In the genomic region with DNA sequence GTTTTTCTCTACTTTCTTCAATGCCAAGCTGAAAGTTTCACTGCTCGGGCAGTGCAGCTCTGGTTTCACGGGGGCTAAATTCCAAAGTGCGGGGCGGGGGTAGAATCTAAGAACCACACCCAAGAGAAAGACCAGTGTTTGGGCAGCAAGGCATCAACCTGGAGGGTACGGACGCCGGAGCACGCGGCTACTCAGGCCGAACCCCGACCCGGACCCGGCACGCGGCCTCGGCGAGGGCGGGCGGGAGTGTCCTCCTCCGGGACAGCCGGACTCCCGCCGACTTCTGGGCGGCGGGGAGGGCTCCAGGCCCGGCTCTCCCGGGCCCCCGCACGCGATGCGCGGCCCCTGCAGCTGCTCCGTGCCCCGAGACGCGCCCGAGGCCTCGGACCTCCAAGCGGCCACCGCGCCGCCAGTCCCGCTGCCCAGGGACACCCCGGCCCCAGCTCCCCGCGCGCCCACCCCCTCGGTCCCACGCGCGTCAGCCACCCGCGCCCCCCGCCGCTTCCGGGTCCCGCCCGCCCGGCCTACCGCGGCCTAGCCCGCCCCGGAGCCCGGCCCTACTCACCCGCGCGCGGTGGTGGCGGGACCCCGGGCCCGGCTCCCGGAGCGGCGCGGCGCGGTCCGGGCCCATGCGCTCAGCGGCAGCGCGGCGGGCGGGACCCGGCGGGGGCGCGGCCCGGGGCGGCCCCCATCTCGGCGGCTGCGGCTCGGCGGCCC, we compare ENCODE assay signal across 8 cellular contexts. TPM values are rescaled to one million over a fixed set of nuclear protein-coding genes. Genes with fewer than 3 reads are reported as not detected.
DNase-seq lines count a peak whose midpoint lies in the region; ATAC-seq and TF ChIP-seq lines count a peak whose summit lies in the region.

No MANE protein-coding gene starts in this region.

- peak overlapping the region; percentile 86 to 98 (median 96) for H3K4me2 ChIP-seq in BLaER1 treated with 17β-estradiol and CSF1 and Interleukin-3, amounts not matched to agents 10 nM and 100 nM

- peak overlapping the region; percentile 85 to 96 (median 92) for H3K9ac ChIP-seq in BLaER1 treated with 17β-estradiol and CSF1 and Interleukin-3, amounts not matched to agents 10 nM and 100 nM

- no peaks in the 10 kb centered on the region for H3K9me3 ChIP-seq in BLaER1 treated with 17β-estradiol and CSF1 and Interleukin-3, amounts not matched to agents 10 nM and 100 nM (replicated peaks in 1 of 11)
- H3K9me3 ChIP-seq in right atrium auricular region = no peaks in the 10 kb centered on the region

- ATAC-seq in GM19328 (IDR thresholded peaks at IDR 0.05; ENCODE audit: unreplicated experiment) = peak; percentile 30
- peak; percentile 21 for ATAC-seq in HG03520 (IDR thresholded peaks at IDR 0.05; ENCODE audit: unreplicated experiment)
- ATAC-seq in GM18873 (IDR thresholded peaks at IDR 0.05; ENCODE audit: low FRiP score, unreplicated experiment) = no peak

- peaks cover 43 to 58% (median 49%) of the 10 kb centered on the region in 11 experiments for H4K20me1 ChIP-seq in BLaER1 treated with 17β-estradiol and CSF1 and Interleukin-3, amounts not matched to agents 10 nM and 100 nM

- peaks cover 12 to 28% (median 20%) of the 10 kb centered on the region in 11 experiments for H3K36me3 ChIP-seq in BLaER1 treated with 17β-estradiol and CSF1 and Interleukin-3, amounts not matched to agents 10 nM and 100 nM
- no peaks in the 10 kb centered on the region for H3K36me3 ChIP-seq in right atrium auricular region

- peak overlapping the region; percentile 86 to 95 (median 88) for H3K4me3 ChIP-seq in BLaER1 treated with 17β-estradiol and CSF1 and Interleukin-3, amounts not matched to agents 10 nM and 100 nM
- H3K4me3 ChIP-seq in right atrium auricular region (peak overlapping the region; percentile 50 to 79), skeletal muscle cell (ENCODE audit: low read depth, low read length) (peak overlapping the region; percentile 64)

- no peaks in the 10 kb centered on the region for H3K27me3 ChIP-seq in BLaER1 treated with 17β-estradiol and CSF1 and Interleukin-3, amounts not matched to agents 10 nM and 100 nM
- no peaks in the 10 kb centered on the region for H3K27me3 ChIP-seq in right atrium auricular region

- TF ChIP-seq CTCF in right atrium auricular region (IDR thresholded peaks at IDR 0.05) = no peak

- DNase-seq in activated T-helper 9 cell treated with anti-CD3 and anti-CD28 coated beads, Interleukin-2, amount 50 U/mL, for 16 hours (ENCODE audit: low read depth) = peak; percentile 22
- DNase-seq in right atrium auricular region (ENCODE audit: low spot score) = no peak
- DNase-seq in skeletal muscle cell (ENCODE audit: low read depth) = no peak
- no peak for DNase-seq in DMS79 treated with DMSO at 0.1 percent for 48 hours (lab: John Stamatoyannopoulos, UW)

- H3K27ac ChIP-seq in BLaER1 treated with 17β-estradiol and CSF1 and Interleukin-3, amounts not matched to agents 10 nM and 100 nM = peak overlapping the region; percentile 74 to 88 (median 84)
- peak overlapping the region; percentile 34 to 70 for H3K27ac ChIP-seq in right atrium auricular region

- H3K4me1 ChIP-seq in BLaER1 treated with 17β-estradiol and CSF1 and Interleukin-3, amounts not matched to agents 10 nM and 100 nM = peaks cover 46 to 58% (median 53%) of the 10 kb centered on the region in 10 experiments
- H3K4me1 ChIP-seq in right atrium auricular region = peaks cover 0 to 22% of the 10 kb centered on the region in 2 donors

RNA-seq across cellular contexts. Expression of a gene that starts 0.6 kb away (rescaled TPM):
- total RNA-seq in right atrium auricular region = 10 to 100 TPM; 12.9 to 19.4 TPM

RNA-seq across cellular contexts. Expression of a gene that starts 18.4 kb away (rescaled TPM):
- total RNA-seq in right atrium auricular region = 10 to 100 TPM; 89.0 to 90.3 TPM

RNA-seq across cellular contexts. Expression of a gene that starts 29.8 kb away (rescaled TPM):
- total RNA-seq in right atrium auricular region = 10 to 100 TPM; 34.0 to 41.1 TPM

RNA-seq across cellular contexts. Expression of a gene that starts 45.0 kb away (rescaled TPM):
- 10 to 100 TPM; 45.4 to 45.8 TPM for total RNA-seq in right atrium auricular region

RNA-seq across cellular contexts. Expression of a gene that starts 49.7 kb away (rescaled TPM):
- 10 to 100 TPM; 10.6 to 18.7 TPM for total RNA-seq in right atrium auricular region
